ENCODE assay signal across 16 cellular contexts in the genomic region with DNA sequence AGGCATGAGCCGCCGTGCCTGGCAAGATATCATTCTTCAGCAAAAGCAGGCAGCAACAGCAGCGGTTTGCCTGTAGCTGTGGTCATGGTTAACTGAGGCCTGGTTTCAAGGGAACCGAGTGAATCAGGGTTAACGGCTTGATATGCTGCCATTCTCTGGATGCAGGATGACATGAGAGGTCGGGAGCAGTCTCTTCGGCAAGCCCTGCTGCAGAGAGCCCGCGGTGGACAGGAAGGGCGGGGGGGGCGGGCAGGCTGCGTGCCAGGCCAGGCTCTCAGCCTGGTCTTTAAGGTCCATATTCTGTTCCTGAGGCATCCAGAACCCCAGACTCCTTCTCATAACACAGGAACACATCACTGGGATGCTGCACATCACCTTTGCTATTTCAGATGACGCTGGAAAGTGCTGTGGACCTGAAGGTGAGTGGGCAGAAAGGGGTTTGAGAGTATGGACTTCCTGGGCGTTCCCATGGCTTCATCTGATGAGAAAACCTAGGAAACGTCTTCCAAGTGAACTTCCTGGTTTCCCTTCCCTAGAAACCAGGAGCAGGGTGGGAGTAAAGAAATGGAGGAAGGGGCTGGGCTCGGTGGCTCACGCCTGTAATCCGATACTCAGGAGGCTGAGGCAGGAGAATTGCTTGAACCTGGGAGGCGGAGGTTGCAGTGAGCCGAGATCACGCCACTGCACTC.
"Had no signal": no experiment of that assay in that cellular context is flagged by ENCODE, and none has a peak within 500 bp of the region (broad histone marks: within the 10 kb centered on the region; RNA-seq: fewer than 3 reads in every experiment).

No MANE protein-coding gene starts in this region.

- H3K27me3 Mint-ChIP-seq: activated naive CD4-positive, alpha-beta T cell treated with anti-CD3 and anti-CD28 coated beads, Interleukin-2, amount 50 U/mL, for 24 hours; effector memory CD8-positive, alpha-beta T cell had no signal

- H3K4me1 Mint-ChIP-seq: activated naive CD4-positive, alpha-beta T cell treated with anti-CD3 and anti-CD28 coated beads, Interleukin-2, amount 50 U/mL, for 24 hours had no signal

- ATAC-seq: activated T-cell treated with anti-CD3 and anti-CD28 coated beads, Interleukin-2, amount 50 U/mL, for 72 hours; effector memory CD8-positive, alpha-beta T cell had no signal

- H3K27ac Mint-ChIP-seq: activated naive CD4-positive, alpha-beta T cell treated with anti-CD3 and anti-CD28 coated beads, Interleukin-2, amount 50 U/mL, for 24 hours; activated T-cell treated with anti-CD3 and anti-CD28 coated beads, Interleukin-2, amount 50 U/mL, for 72 hours had no signal

- H3K4me3 Mint-ChIP-seq: activated naive CD4-positive, alpha-beta T cell treated with anti-CD3 and anti-CD28 coated beads, Interleukin-2, amount 50 U/mL, for 24 hours; activated T-cell treated with anti-CD3 and anti-CD28 coated beads, Interleukin-2, amount 50 U/mL, for 72 hours; effector memory CD8-positive, alpha-beta T cell; neural progenitor cell had no signal

- H3K9me3 Mint-ChIP-seq: activated naive CD4-positive, alpha-beta T cell treated with anti-CD3 and anti-CD28 coated beads, Interleukin-2, amount 50 U/mL, for 24 hours; activated T-cell treated with anti-CD3 and anti-CD28 coated beads, Interleukin-2, amount 50 U/mL, for 72 hours; effector memory CD8-positive, alpha-beta T cell had no signal

- DNase-seq: activated CD4-positive, CD25-positive, alpha-beta regulatory T cell treated with anti-CD3 and anti-CD28 coated beads, Interleukin-2, amount 50 U/mL, for 72 hours; activated effector memory CD4-positive, alpha-beta T cell treated with anti-CD3 and anti-CD28 coated beads, Interleukin-2, amount 50 U/mL, for 16 hours; activated T-cell treated with anti-CD3 and anti-CD28 coated beads, Interleukin-2, amount 50 U/mL, for 72 hours; effector memory CD8-positive, alpha-beta T cell; foreskin fibroblast; glutamatergic neuron; kidney glomerular epithelial cell; ovary; stimulated activated CD4-positive, alpha-beta T cell treated with anti-CD3 and anti-CD28 coated beads, Interleukin-12 subunit alpha, Interleukin-12 subunit beta, amount 100 ng/mL, for 4 hours; stimulated activated CD4-positive, alpha-beta T cell treated with anti-CD3 and anti-CD28 coated beads, Interleukin-1b, Interleukin-23, amount 100 ng/mL, for 48 hours; stimulated activated naive CD4-positive, alpha-beta T cell treated with Interleukin-2 at 50 U/mL for 16 hours; SW 1271; T-helper 2 cell; thyroid gland had no signal
